In genomic region chr14:87332001-87332400, GRCh38 we compare ENCODE assay signal across 22 cellular contexts.
A peak's percentile ranks its signal among the peaks of the same experiment; 100 is the strongest.
DNase-seq lines count a peak whose midpoint lies in the region; ATAC-seq and TF ChIP-seq lines count a peak whose summit lies in the region.
"Had no signal": no experiment of that assay in that cellular context is flagged by ENCODE, and none has a peak within 500 bp of the region (broad histone marks: within the 10 kb centered on the region; RNA-seq: fewer than 3 reads in every experiment).

No MANE protein-coding gene starts in this region.

- TF ChIP-seq CTCF in RWPE2 (IDR thresholded peaks at IDR 0.05; ENCODE audit: poor library complexity, severe bottlenecking): no peak
- TF ChIP-seq CTCF in retinal pigment epithelial cell (conservative IDR thresholded peaks at IDR 0.05; ENCODE audit: low read depth, low read length): no peak

- DNase-seq in GM03348 (ENCODE audit: low spot score): peak; percentile 13
- no peak for DNase-seq in RWPE2 (ENCODE audit: low spot score)
- DNase-seq in fibroblast of peridontal ligament (ENCODE audit: extremely low read depth): peak; percentile 42
- DNase-seq in retinal pigment epithelial cell (ENCODE audit: low read depth): peak; percentile 73
- no peak for DNase-seq in effector memory CD4-positive, alpha-beta T cell
- DNase-seq in head of caudate nucleus: no peak
- DNase-seq: activated T-cell treated with anti-CD3 and anti-CD28 coated beads, Interleukin-2, amount 50 U/mL, for 72 hours; BE2C; Calu3; H9; heart left ventricle; MM.1S; naive thymus-derived CD4-positive, alpha-beta T cell; NCI-H1436 treated with DMSO at 0.1 percent for 48 hours; NCI-H82; pancreas; T1000; thyroid gland had no signal

- no peak overlapping the region for H3K4me3 ChIP-seq in RWPE2 (ENCODE audit: severe bottlenecking)
- H3K4me3 ChIP-seq in retinal pigment epithelial cell (ENCODE audit: low read length): no peak overlapping the region
- H3K4me3 ChIP-seq in effector memory CD4-positive, alpha-beta T cell (ENCODE audit: insufficient read depth, low read depth, low read length, poor library complexity, severe bottlenecking): no peak overlapping the region
- H3K4me3 ChIP-seq: heart left ventricle, pancreas, thyroid gland had no signal

- no peaks in the 10 kb centered on the region for H3K36me3 ChIP-seq in RWPE2 (ENCODE audit: low read depth)
- no peaks in the 10 kb centered on the region for H3K36me3 ChIP-seq in effector memory CD4-positive, alpha-beta T cell (ENCODE audit: control insufficient read depth, insufficient read depth, low read length)
- H3K36me3 ChIP-seq: BE2C, heart left ventricle, pancreas, thyroid gland had no signal

- H3K27ac ChIP-seq in RWPE2 (ENCODE audit: poor library complexity, severe bottlenecking): no peak overlapping the region
- H3K27ac ChIP-seq in effector memory CD4-positive, alpha-beta T cell (ENCODE audit: insufficient read depth, low read length, poor library complexity, severe bottlenecking): no peak overlapping the region
- H3K27ac ChIP-seq: heart left ventricle, pancreas, thyroid gland had no signal

- ATAC-seq in RWPE2 (ENCODE audit: low read depth): peak; percentile 92
- ATAC-seq in GM21528 (IDR thresholded peaks at IDR 0.05; ENCODE audit: low FRiP score, unreplicated experiment): no peak
- ATAC-seq: activated T-cell treated with anti-CD3 and anti-CD28 coated beads, Interleukin-2, amount 50 U/mL, for 72 hours; heart left ventricle; naive thymus-derived CD4-positive, alpha-beta T cell; Panc1; pancreas; sciatic nerve; stimulated activated memory B cell treated with anti-CD40 and anti-IgM and Interleukin-4, amounts not matched to agents 10 μg/mL and 1 μg/mL and 100 μg/mL, for 72 hours had no signal

- intact Hi-C loops in head of caudate nucleus (cut with DNase I): no loop called here

- no peaks in the 10 kb centered on the region for H3K27me3 ChIP-seq in RWPE2 (ENCODE audit: insufficient read depth, poor library complexity, severe bottlenecking)
- no peaks in the 10 kb centered on the region for H3K27me3 ChIP-seq in effector memory CD4-positive, alpha-beta T cell (replicated peaks; ENCODE audit: control insufficient read depth, insufficient read depth, low read length, poor library complexity, severe bottlenecking)
- H3K27me3 ChIP-seq: BE2C, heart left ventricle, pancreas, thyroid gland had no signal

- H3K9me3 ChIP-seq in RWPE2 (ENCODE audit: severe bottlenecking): no peaks in the 10 kb centered on the region
- no peaks in the 10 kb centered on the region for H3K9me3 ChIP-seq in effector memory CD4-positive, alpha-beta T cell (ENCODE audit: control insufficient read depth, low read length)
- H3K9me3 ChIP-seq: BE2C, pancreas, thyroid gland had no signal

- peaks cover 7% of the 10 kb centered on the region for H3K4me1 ChIP-seq in RWPE2 (ENCODE audit: insufficient read depth, poor library complexity, severe bottlenecking)
- H3K4me1 ChIP-seq in effector memory CD4-positive, alpha-beta T cell (ENCODE audit: control insufficient read depth, insufficient read depth, low read length, poor library complexity, severe bottlenecking): no peaks in the 10 kb centered on the region
- H3K4me1 ChIP-seq: BE2C, heart left ventricle, pancreas, thyroid gland had no signal

Comparison
In these comparisons a context has a peak if more than half of its experiments do, and no peak if none do; other contexts are left out.
1. DNase-seq: peak in GM03348 (single experiment), fibroblast of peridontal ligament (single experiment) and retinal pigment epithelial cell (single experiment); none in RWPE2 (single experiment), effector memory CD4-positive, alpha-beta T cell (0 of 3) and head of caudate nucleus (0 of 42).